In the genomic region with DNA sequence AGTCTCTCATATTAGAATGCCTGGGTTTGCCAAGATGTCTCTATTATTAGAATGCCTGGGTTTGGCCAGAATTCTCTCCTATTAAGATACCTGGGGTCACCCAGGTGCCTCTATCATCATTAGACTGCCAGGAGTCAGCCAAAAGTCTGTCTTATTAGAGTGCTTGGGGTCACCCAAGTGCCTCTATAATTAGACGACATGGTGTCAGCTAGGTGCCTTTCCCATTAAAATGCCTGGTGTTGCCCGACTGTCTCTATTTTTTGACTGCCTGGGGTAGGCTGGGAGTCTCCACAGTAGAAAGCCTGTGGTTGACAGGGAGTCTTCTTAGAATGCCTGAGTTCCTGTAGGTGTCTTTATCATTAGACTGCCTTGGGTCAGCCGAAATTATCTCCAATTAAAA, we compare ENCODE assay signal across 18 cellular contexts.
"Had no signal": no experiment of that assay in that cellular context is flagged by ENCODE, and none has a peak within 500 bp of the region (broad histone marks: within the 10 kb centered on the region; RNA-seq: fewer than 3 reads in every experiment).

No MANE protein-coding gene starts in this region.

- ATAC-seq: natural killer cell, sciatic nerve had no signal

- H3K4me1 ChIP-seq: parathyroid adenoma, prostate gland, stomach, transverse colon had no signal

- FAIRE-seq: frontal cortex, kidney had no signal

- H3K27ac ChIP-seq: coronary artery, parathyroid adenoma, prostate gland, skin epidermis, stomach, thoracic aorta, transverse colon had no signal

- H3K36me3 ChIP-seq: prostate gland, stomach, thoracic aorta, transverse colon had no signal

- H3K4me3 ChIP-seq: coronary artery, prostate gland, skin epidermis, stomach, thoracic aorta, transverse colon had no signal

- H3K9ac ChIP-seq: parathyroid adenoma had no signal

- H3K27me3 ChIP-seq: stomach, transverse colon had no signal

- H3K79me2 ChIP-seq: parathyroid adenoma had no signal

- DNase-seq: central memory CD4-positive, alpha-beta T cell; effector CD4-positive, alpha-beta T cell; immature natural killer cell; kidney; left cardiac atrium; mammary epithelial cell; natural killer cell; stimulated activated naive CD4-positive, alpha-beta T cell; substantia nigra; transverse colon had no signal
